Comparison of ENCODE assay signal across 9 cellular contexts in the genomic region with DNA sequence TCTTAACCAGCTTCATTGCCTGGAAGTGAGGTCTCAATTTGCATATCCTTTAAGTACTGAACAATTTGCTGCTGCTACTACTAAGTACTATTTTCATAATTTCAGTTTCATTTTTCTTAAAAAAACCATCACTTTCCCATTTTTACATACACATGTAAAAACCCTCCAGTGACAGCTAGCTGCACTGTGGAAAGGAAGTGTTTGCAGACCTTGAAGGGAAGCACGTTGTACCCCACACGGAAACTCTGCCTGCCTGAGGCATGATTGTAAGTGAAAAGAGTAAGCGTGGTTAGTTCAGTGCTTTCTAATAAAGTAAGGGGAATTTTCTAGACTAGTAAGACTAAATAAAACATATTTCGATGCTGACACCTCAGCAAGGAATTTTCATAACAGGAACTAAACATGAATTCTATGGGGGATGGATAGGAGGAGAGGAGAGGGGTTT.
DNase-seq lines count a peak whose midpoint lies in the region; ATAC-seq, FAIRE-seq and TF ChIP-seq lines count a peak whose summit lies in the region.
"Had no signal": no experiment of that assay in that cellular context is flagged by ENCODE, and none has a peak within 500 bp of the region (broad histone marks: within the 10 kb centered on the region; RNA-seq: fewer than 3 reads in every experiment).

No MANE protein-coding gene starts in this region.

- CTCF ChIA-PET in HepG2 (lab: Yijun Ruan, JAX; ENCODE audit: low intra/inter-chr PET ratio, low total read pairs) = no interaction called here

- H3K36me3 ChIP-seq in right lobe of liver (peaks cover 0 to 5% (median 0%) of the 10 kb centered on the region in 4 donors), HepG2 (replicated peaks in 1 of 2; ENCODE audit: control insufficient read depth in 1 of 2, insufficient read depth in 2 of 2, low read length in 2 of 2) (peaks cover 0 to 4% of the 10 kb centered on the region in 2 experiments; a peak in 1 of 5 replicates), astrocyte (ENCODE audit: insufficient read depth, low read length) (peaks cover 3% of the 10 kb centered on the region), transverse colon (no peaks in the 10 kb centered on the region), mucosa of descending colon (ENCODE audit: low read depth) (no peaks in the 10 kb centered on the region), heart left ventricle (peaks cover 0 to 4% (median 0%) of the 10 kb centered on the region in 9 donors)

- H3K9ac ChIP-seq in HepG2 (ENCODE audit: insufficient read depth, low read depth, low read length) (no peak overlapping the region), astrocyte (ENCODE audit: low read length) (no peak overlapping the region)

- H3K27me3 ChIP-seq in right lobe of liver = no peaks in the 10 kb centered on the region
- H3K27me3 ChIP-seq in HepG2 (ENCODE audit: control insufficient read depth in 1 of 2, insufficient read depth in 2 of 2, low read length in 2 of 2) = no peaks in the 10 kb centered on the region
- no peaks in the 10 kb centered on the region for H3K27me3 ChIP-seq in astrocyte (ENCODE audit: insufficient read depth, low read length)
- H3K27me3 ChIP-seq in transverse colon = no peaks in the 10 kb centered on the region
- H3K27me3 ChIP-seq in heart left ventricle = no peaks in the 10 kb centered on the region

- H3K36me3 Mint-ChIP-seq in astrocyte (ENCODE audit: low read depth, unreplicated experiment) = peaks cover 2% of the 10 kb centered on the region
- peaks cover 5 to 7% of the 10 kb centered on the region in 2 donors for H3K36me3 Mint-ChIP-seq in stimulated activated naive B cell treated with anti-CD40 and anti-IgM and Interleukin-4, amounts not matched to agents 10 μg/mL and 1 μg/mL and 100 μg/mL, for 72 hours

- intact Hi-C loops in right lobe of liver (cut with DNase I) (no loop called here), HepG2 (cut with micrococcal nuclease; ENCODE audit: unreplicated experiment) (loop anchor here (2.0 to 10.0 kb wide), 2 partner anchors 108 to 240 kb away; no protein-coding TSS in a partner anchor), transverse colon (cut with DNase I; ENCODE audit: low total_unique reads) (loop anchor here (10.0 kb wide), 1 partner anchor 482 kb away; a partner anchor contains a TSS), mucosa of descending colon (cut with DNase I, micrococcal nuclease) (loop anchor here (10.0 kb wide), 2 partner anchors 352 to 482 kb away; a partner anchor contains a TSS), heart left ventricle (cut with DNase I) (loop anchor here in 8 of 10 donors (2.0 to 10.0 kb wide), 4 partner anchors 191 to 482 kb away; a partner anchor contains a TSS)

- no peak overlapping the region for H3K4me3 ChIP-seq in right lobe of liver
- no peak overlapping the region for H3K4me3 ChIP-seq in HepG2 (replicated peaks in 1 of 3; ENCODE audit: insufficient read depth in 1 of 3, low read depth in 2 of 3, low read length in 3 of 3)
- H3K4me3 ChIP-seq in astrocyte (ENCODE audit: insufficient read depth, low read depth, low read length) = no peak overlapping the region
- H3K4me3 ChIP-seq in transverse colon = no peak overlapping the region
- no peak overlapping the region for H3K4me3 ChIP-seq in mucosa of descending colon
- H3K4me3 ChIP-seq in heart left ventricle = no peak overlapping the region

- no peak for TF ChIP-seq CTCF in right lobe of liver (IDR thresholded peaks at IDR 0.05)
- TF ChIP-seq CTCF in HepG2 (CRISPR knock-in tag; IDR thresholded peaks at IDR 0.05) = no peak
- TF ChIP-seq CTCF in astrocyte (IDR thresholded peaks at IDR 0.05; ENCODE audit: insufficient read depth, low read depth, low read length) = no peak
- no peak for TF ChIP-seq CTCF in transverse colon (IDR thresholded peaks at IDR 0.05)
- no peak for TF ChIP-seq CTCF in mucosa of descending colon (IDR thresholded peaks at IDR 0.05)
- no peak for TF ChIP-seq CTCF in heart left ventricle (IDR thresholded peaks at IDR 0.05)

- H3K4me1 Mint-ChIP-seq in astrocyte (ENCODE audit: low read depth, unreplicated experiment) = peaks cover 27% of the 10 kb centered on the region
- peaks cover 18 to 39% of the 10 kb centered on the region in 2 donors for H3K4me1 Mint-ChIP-seq in stimulated activated naive B cell treated with anti-CD40 and anti-IgM and Interleukin-4, amounts not matched to agents 10 μg/mL and 1 μg/mL and 100 μg/mL, for 72 hours

- no peak for TF ChIP-seq EP300 in HepG2 (IDR thresholded peaks at IDR 0.05; ENCODE audit: low read depth in 2 of 2, low read length in 2 of 2)
- no peak for TF ChIP-seq EP300 in HepG2 (CRISPR knock-in tag; IDR thresholded peaks at IDR 0.05; ENCODE audit: borderline replicate concordance)
- TF ChIP-seq EP300 in transverse colon (IDR thresholded peaks at IDR 0.05; ENCODE audit: low read depth) = no peak

- no peaks in the 10 kb centered on the region for H3K27me3 Mint-ChIP-seq in astrocyte (ENCODE audit: low read depth, unreplicated experiment)
- H3K27me3 Mint-ChIP-seq in stimulated activated naive B cell treated with anti-CD40 and anti-IgM and Interleukin-4, amounts not matched to agents 10 μg/mL and 1 μg/mL and 100 μg/mL, for 72 hours = no peaks in the 10 kb centered on the region

- H3K4me2 ChIP-seq in HepG2 (ENCODE audit: low read depth, low read length) (no peak overlapping the region), astrocyte (ENCODE audit: low read length) (peak overlapping the region; percentile 47)

- TF ChIP-seq RAD21 in HepG2 (CRISPR knock-in tag; IDR thresholded peaks at IDR 0.05) = no peak

- no peak for DNase-seq in right lobe of liver
- no peak for DNase-seq in HepG2 (ENCODE audit: low spot score)
- DNase-seq in astrocyte (ENCODE audit: low read depth) = peak; percentile 61
- DNase-seq in stimulated activated naive B cell treated with anti-CD40 and anti-IgM and Interleukin-4, amounts not matched to agents 10 μg/mL and 1 μg/mL and 100 μg/mL, for 72 hours = peak; percentile 40
- no peak for DNase-seq in transverse colon
- DNase-seq in mucosa of descending colon = no peak
- no peak for DNase-seq in heart left ventricle

- POLR2A ChIA-PET in HepG2 (lab: Yijun Ruan, JAX) = no interaction called here

- peak in 3 of 4 donors; percentile 24 to 29 (median 26) for ATAC-seq in right lobe of liver
- no peak for ATAC-seq in HepG2
- ATAC-seq in HG03354 (IDR thresholded peaks at IDR 0.05; ENCODE audit: poor library complexity, severe bottlenecking, unreplicated experiment) = peak; percentile 75
- peak; percentile 93 to 96 for ATAC-seq in stimulated activated naive B cell treated with anti-CD40 and anti-IgM and Interleukin-4, amounts not matched to agents 10 μg/mL and 1 μg/mL and 100 μg/mL, for 72 hours (replicated peaks)
- no peak for ATAC-seq in mucosa of descending colon
- ATAC-seq in heart left ventricle = no peak

- peak overlapping the region; percentile 41 for H3K27ac Mint-ChIP-seq in astrocyte (ENCODE audit: unreplicated experiment)
- peak overlapping the region; percentile 81 for H3K27ac Mint-ChIP-seq in stimulated activated naive B cell treated with anti-CD40 and anti-IgM and Interleukin-4, amounts not matched to agents 10 μg/mL and 1 μg/mL and 100 μg/mL, for 72 hours

- H3K4me1 ChIP-seq in right lobe of liver = peaks cover 0 to 9% (median 0%) of the 10 kb centered on the region in 4 donors
- peaks cover 13% of the 10 kb centered on the region for H3K4me1 ChIP-seq in HepG2 (ENCODE audit: insufficient read depth, low read length)
- peaks cover 13% of the 10 kb centered on the region for H3K4me1 ChIP-seq in astrocyte (ENCODE audit: insufficient read depth, low read length)
- peaks cover 0 to 34% (median 0%) of the 10 kb centered on the region in 4 donors for H3K4me1 ChIP-seq in transverse colon
- no peaks in the 10 kb centered on the region for H3K4me1 ChIP-seq in mucosa of descending colon (ENCODE audit: low read depth)
- peaks cover 9 to 86% (median 47%) of the 10 kb centered on the region in 12 donors for H3K4me1 ChIP-seq in heart left ventricle

- H3K9me3 Mint-ChIP-seq in astrocyte (ENCODE audit: unreplicated experiment) = no peaks in the 10 kb centered on the region
- H3K9me3 Mint-ChIP-seq in stimulated activated naive B cell treated with anti-CD40 and anti-IgM and Interleukin-4, amounts not matched to agents 10 μg/mL and 1 μg/mL and 100 μg/mL, for 72 hours = peaks cover 0 to 2% of the 10 kb centered on the region in 2 donors

- TF ChIP-seq POLR2A in right lobe of liver (IDR thresholded peaks at IDR 0.05) (no peak), HepG2 (IDR thresholded peaks at IDR 0.05; ENCODE audit: insufficient read depth in 1 of 2, low read depth in 2 of 2, low read length in 2 of 2) (no peak), transverse colon (IDR thresholded peaks at IDR 0.05) (no peak), heart left ventricle (IDR thresholded peaks at IDR 0.05) (no peak)

- 36% methylated on average over 4 of the region's 4 CpGs for WGBS in right lobe of liver (ENCODE audit: insufficient coverage, low coverage, low lambda C conversion rate, missing lambda C conversion rate)
- 84% methylated on average over 4 of the region's 4 CpGs for WGBS in HepG2 (ENCODE audit: low lambda C conversion rate)
- WGBS in transverse colon (ENCODE audit: low coverage in 1 of 2), 2 donors = 43 to 56% methylated on average over 4 of the region's 4 CpGs
- 33 to 49% (median 39%) methylated on average over 4 of the region's 4 CpGs for WGBS in heart left ventricle, 4 donors

- H3K27ac ChIP-seq in right lobe of liver (no peak overlapping the region), HepG2 (ENCODE audit: extremely low read length, insufficient read depth, low read length) (no peak overlapping the region), astrocyte (ENCODE audit: low read depth, low read length) (no peak overlapping the region), transverse colon (no peak overlapping the region), heart left ventricle (peak overlapping the region in 4 of 12 donors; percentile 8 to 51 (median 36))

- BruUV-seq in HepG2 (replicated peaks; lab: Mats Ljungman, UMichigan) = no TSS peak

- no peaks in the 10 kb centered on the region for H3K79me2 ChIP-seq in HepG2 (ENCODE audit: insufficient read depth, low read length)
- peaks cover 33% of the 10 kb centered on the region for H3K79me2 ChIP-seq in astrocyte (ENCODE audit: insufficient read depth, low read length)

- in situ Hi-C loops in HepG2 (cut with HindIII; ENCODE audit: extremely low pct_ligation_motif_present, low pct_unique_long_range_greater_than_20kb) = loop anchor here (10.0 kb wide), 1 partner anchor 482 kb away; a partner anchor contains a TSS
- in situ Hi-C loops in transverse colon (cut with MboI; ENCODE audit: low pct_ligation_motif_present in 1 of 4, low pct_unique_long_range_greater_than_20kb in 1 of 4, low sequenced_read_pairs in 3 of 4) = loop anchor here in 3 of 4 donors (10.0 kb wide), 2 partner anchors 352 to 482 kb away; a partner anchor contains a TSS

- FAIRE-seq in HepG2 (lab: Jason Lieb, UNC) (no peak), astrocyte (lab: Jason Lieb, UNC) (no peak)
- FAIRE-seq: G401.6 had no signal

- H3K9me3 ChIP-seq in right lobe of liver = no peaks in the 10 kb centered on the region
- no peaks in the 10 kb centered on the region for H3K9me3 ChIP-seq in HepG2 (ENCODE audit: low read length)
- no peaks in the 10 kb centered on the region for H3K9me3 ChIP-seq in astrocyte (ENCODE audit: insufficient read depth, low read depth, low read length)
- no peaks in the 10 kb centered on the region for H3K9me3 ChIP-seq in transverse colon
- no peaks in the 10 kb centered on the region for H3K9me3 ChIP-seq in mucosa of descending colon
- no peaks in the 10 kb centered on the region for H3K9me3 ChIP-seq in heart left ventricle

- H4K20me1 ChIP-seq in HepG2 (ENCODE audit: insufficient read depth, low read length) = no peaks in the 10 kb centered on the region
- H4K20me1 ChIP-seq in astrocyte (ENCODE audit: insufficient read depth, low read length) = peaks cover 20% of the 10 kb centered on the region

- H2AFZ ChIP-seq in HepG2 (ENCODE audit: low read length) (no peak overlapping the region), astrocyte (ENCODE audit: low read depth, low read length) (no peak overlapping the region)

- H3K4me3 Mint-ChIP-seq in astrocyte (ENCODE audit: unreplicated experiment) = peak overlapping the region; percentile 62
- H3K4me3 Mint-ChIP-seq in stimulated activated naive B cell treated with anti-CD40 and anti-IgM and Interleukin-4, amounts not matched to agents 10 μg/mL and 1 μg/mL and 100 μg/mL, for 72 hours = peak overlapping the region; percentile 28 to 61

Comparison
In these comparisons a context has a peak if more than half of its experiments do, and no peak if none do; other contexts are left out.
1. ATAC-seq: peak in right lobe of liver (3 of 4), HG03354 (single experiment) and stimulated activated naive B cell treated with anti-CD40 and anti-IgM and Interleukin-4, amounts not matched to agents 10 μg/mL and 1 μg/mL and 100 μg/mL, for 72 hours (2 of 2); none in HepG2 (single experiment), mucosa of descending colon (single experiment) and heart left ventricle (0 of 4).
2. intact Hi-C loops: an anchor here in HepG2 (2.0 to 10.0 kb wide), transverse colon (10.0 kb wide), mucosa of descending colon (10.0 kb wide) and heart left ventricle (2.0 to 10.0 kb wide); none called in right lobe of liver.
3. DNase-seq: peak in astrocyte (single experiment) and stimulated activated naive B cell treated with anti-CD40 and anti-IgM and Interleukin-4, amounts not matched to agents 10 μg/mL and 1 μg/mL and 100 μg/mL, for 72 hours (single experiment); none in right lobe of liver (0 of 3), HepG2 (single experiment), transverse colon (single experiment), mucosa of descending colon (0 of 3) and heart left ventricle (0 of 5).